Comparison of ENCODE assay signal across 11 cellular contexts in genomic region chr12:45757172-45757571, GRCh38.
"Had no signal": no experiment of that assay in that cellular context is flagged by ENCODE, and none has a peak within 500 bp of the region (broad histone marks: within the 10 kb centered on the region; RNA-seq: fewer than 3 reads in every experiment).

No MANE protein-coding gene starts in this region.

- H3K9me3 ChIP-seq: esophagus squamous epithelium, mucosa of descending colon had no signal

- H3K4me3 ChIP-seq: esophagus squamous epithelium, mucosa of descending colon had no signal

- DNase-seq: activated CD4-positive, alpha-beta T cell treated with anti-CD3 and anti-CD28 coated beads, Interleukin-2, amount 10 ng/mL, durations not matched to agents 24 days and 14 days; activated naive CD4-positive, alpha-beta T cell treated with anti-CD3 and anti-CD28 coated beads, Interleukin-2, amount 10 ng/mL, durations not matched to agents 7 days and 5 days; cerebellar nuclear complex; dermis blood vessel endothelial cell; esophagus squamous epithelium; mucosa of descending colon; stimulated activated CD4-positive, alpha-beta T cell treated with anti-CD3 and anti-CD28 coated beads, Interleukin-2, amount 100 ng/mL, for 48 hours; stimulated activated naive CD8-positive, alpha-beta T cell treated with anti-CD3 and anti-CD28 coated beads, Interleukin-15, Interleukin-2, amounts not matched to agents 100 U/mL and 50 U/mL, for 24 hours had no signal

- H3K4me3 Mint-ChIP-seq: activated CD4-positive, alpha-beta T cell treated with anti-CD3 and anti-CD28 coated beads, Interleukin-2, amount 10 ng/mL, durations not matched to agents 24 days and 14 days; activated naive CD4-positive, alpha-beta T cell treated with anti-CD3 and anti-CD28 coated beads, Interleukin-2, amount 10 ng/mL, durations not matched to agents 7 days and 5 days; activated T-helper 1 cell treated with anti-CD3 and anti-CD28 coated beads, Interleukin-12 subunit alpha, Interleukin-12 subunit beta, Interleukin-2, Interleukin-4 antibody, amounts not matched to agents 30 ng/mL and 10 ng/mL and 1 ng/mL, durations not matched to agents 14 hours and 24 hours and 36 hours; brain; nephron had no signal

- H3K27ac Mint-ChIP-seq: activated CD4-positive, alpha-beta T cell treated with anti-CD3 and anti-CD28 coated beads, Interleukin-2, amount 10 ng/mL, durations not matched to agents 24 days and 14 days; activated naive CD4-positive, alpha-beta T cell treated with anti-CD3 and anti-CD28 coated beads, Interleukin-2, amount 10 ng/mL, durations not matched to agents 7 days and 5 days; activated T-helper 1 cell treated with anti-CD3 and anti-CD28 coated beads, Interleukin-12 subunit alpha, Interleukin-12 subunit beta, Interleukin-2, Interleukin-4 antibody, amounts not matched to agents 30 ng/mL and 10 ng/mL and 1 ng/mL, durations not matched to agents 14 hours and 24 hours and 36 hours had no signal

- H3K9me3 Mint-ChIP-seq: activated CD4-positive, alpha-beta T cell treated with anti-CD3 and anti-CD28 coated beads, Interleukin-2, amount 10 ng/mL, durations not matched to agents 24 days and 14 days; activated naive CD4-positive, alpha-beta T cell treated with anti-CD3 and anti-CD28 coated beads, Interleukin-2, amount 10 ng/mL, durations not matched to agents 7 days and 5 days; activated T-helper 1 cell treated with anti-CD3 and anti-CD28 coated beads, Interleukin-12 subunit alpha, Interleukin-12 subunit beta, Interleukin-2, Interleukin-4 antibody, amounts not matched to agents 30 ng/mL and 10 ng/mL and 1 ng/mL, durations not matched to agents 14 hours and 24 hours and 36 hours; brain; nephron had no signal

- H3K27me3 Mint-ChIP-seq: activated CD4-positive, alpha-beta T cell treated with anti-CD3 and anti-CD28 coated beads, Interleukin-2, amount 10 ng/mL, durations not matched to agents 24 days and 14 days; activated naive CD4-positive, alpha-beta T cell treated with anti-CD3 and anti-CD28 coated beads, Interleukin-2, amount 10 ng/mL, durations not matched to agents 7 days and 5 days; brain had no signal

- ATAC-seq: mucosa of descending colon; stimulated activated naive CD8-positive, alpha-beta T cell treated with anti-CD3 and anti-CD28 coated beads, Interleukin-15, Interleukin-2, amounts not matched to agents 100 U/mL and 50 U/mL, for 24 hours had no signal

- H3K27me3 ChIP-seq: esophagus squamous epithelium had no signal
